ENCODE assay signal across 13 cellular contexts in genomic region chr3:183991403-183991802, GRCh38. TPM values are rescaled to one million over a fixed set of nuclear protein-coding genes. Genes with fewer than 3 reads are reported as not detected.
"Had no signal": no experiment of that assay in that cellular context is flagged by ENCODE, and none has a peak within 500 bp of the region (broad histone marks: within the 10 kb centered on the region; RNA-seq: fewer than 3 reads in every experiment).

No MANE protein-coding gene starts in this region.

- H3K4me3 ChIP-seq: pancreas, smooth muscle cell, transverse colon had no signal

- H3K36me3 ChIP-seq: pancreas had no signal

- DNase-seq: activated T-cell treated with anti-CD3 and anti-CD28 coated beads, Interleukin-2, amount 50 U/mL, for 1 hour; effector memory CD4-positive, alpha-beta T cell; hypothalamus; pancreas; right cardiac atrium; transverse colon had no signal

- FAIRE-seq: pancreas had no signal

- H3K4me2 ChIP-seq: smooth muscle cell had no signal

- H3K9me3 ChIP-seq: pancreas, transverse colon had no signal

- H3K4me1 ChIP-seq: pancreas, transverse colon had no signal

- ATAC-seq: activated CD4-positive, CD25-positive, alpha-beta regulatory T cell treated with anti-CD3 and anti-CD28 coated beads, Interleukin-2, amount 50 U/mL, for 24 hours; pancreas; right cardiac atrium; stimulated activated effector memory CD8-positive, alpha-beta T cell treated with anti-CD3 and anti-CD28 coated beads, Interleukin-12 subunit alpha, Interleukin-12 subunit beta, amount 100 ng/mL, for 72 hours had no signal

- H3K27me3 ChIP-seq: pancreas, transverse colon had no signal

- H3K27ac ChIP-seq: pancreas, transverse colon had no signal

RNA-seq across cellular contexts. Expression of gene HTR3D, which starts 40.1 kb away (rescaled TPM):
- total RNA-seq: epithelial cell of proximal tubule, glomerular endothelial cell, pancreas, right cardiac atrium, smooth muscle cell, subcutaneous adipose tissue, transverse colon had no signal
- polyA plus RNA-seq: neural cell, pancreas, right cardiac atrium, smooth muscle cell had no signal
